In genomic region chr4:6746721-6747689, GRCh38 we compare ENCODE assay signal across 1 cellular context.
TF ChIP-seq lines count a peak whose summit lies in the region.

No MANE protein-coding gene starts in this region.

TF ChIP-seq in HepG2, 621 proteins besides CTCF, POLR2A, EP300 and RAD21 (continued from another document and continues in another):
- no peak for TF ChIP-seq HOXA3 (CRISPR knock-in tag; IDR thresholded peaks at IDR 0.05)
- no peak for TF ChIP-seq NONO (IDR thresholded peaks at IDR 0.05)
- TF ChIP-seq NONO (CRISPR knock-in tag; conservative IDR thresholded peaks at IDR 0.05) = 0 out of 2 replicates have a peak, but pooled peaks have one; percentile 31
- TF ChIP-seq KAT7 (CRISPR knock-in tag; IDR thresholded peaks at IDR 0.05; ENCODE audit: borderline replicate concordance) = 0 out of 2 replicates have a peak, but pooled peaks have one; percentile 5
- no peak for TF ChIP-seq MLX (CRISPR knock-in tag; IDR thresholded peaks at IDR 0.05)
- no peak for TF ChIP-seq FOXA1 (IDR thresholded peaks at IDR 0.05)
- peak; percentile 32; the same call in 1 of the 2 replicates for TF ChIP-seq FOXA1 (CRISPR knock-in tag; IDR thresholded peaks at IDR 0.05)
- TF ChIP-seq TAF1 (CRISPR knock-in tag; IDR thresholded peaks at IDR 0.05) = peak; percentile 36; the same call in 1 of the 2 replicates
- peak; percentile 40; the same call in 1 of the 2 replicates for TF ChIP-seq GABPB1 (CRISPR knock-in tag; IDR thresholded peaks at IDR 0.05)
- no peak for TF ChIP-seq FOSL2 (CRISPR knock-in tag; IDR thresholded peaks at IDR 0.05)
- TF ChIP-seq SP5 (CRISPR knock-in tag; IDR thresholded peaks at IDR 0.05; ENCODE audit: borderline replicate concordance, low read depth) = no peak
- TF ChIP-seq HOMEZ (CRISPR knock-in tag; IDR thresholded peaks at IDR 0.05; ENCODE audit: low read depth) = no peak
- TF ChIP-seq ZNF207 (IDR thresholded peaks at IDR 0.05; ENCODE audit: borderline replicate concordance) = no peak
- no peak for TF ChIP-seq SETDB1 (CRISPR knock-in tag; IDR thresholded peaks at IDR 0.05; ENCODE audit: borderline replicate concordance)
- no peak for TF ChIP-seq ZNF317 (CRISPR knock-in tag; IDR thresholded peaks at IDR 0.05)
- no peak; the same call in 1 of the 2 replicates for TF ChIP-seq HIC2 (CRISPR knock-in tag; IDR thresholded peaks at IDR 0.05; ENCODE audit: low read depth)
- TF ChIP-seq GMEB1 (CRISPR knock-in tag; IDR thresholded peaks at IDR 0.05; ENCODE audit: borderline replicate concordance) = no peak
- TF ChIP-seq ZNF354B (CRISPR knock-in tag; IDR thresholded peaks at IDR 0.05) = no peak
- TF ChIP-seq, protein P1, sequence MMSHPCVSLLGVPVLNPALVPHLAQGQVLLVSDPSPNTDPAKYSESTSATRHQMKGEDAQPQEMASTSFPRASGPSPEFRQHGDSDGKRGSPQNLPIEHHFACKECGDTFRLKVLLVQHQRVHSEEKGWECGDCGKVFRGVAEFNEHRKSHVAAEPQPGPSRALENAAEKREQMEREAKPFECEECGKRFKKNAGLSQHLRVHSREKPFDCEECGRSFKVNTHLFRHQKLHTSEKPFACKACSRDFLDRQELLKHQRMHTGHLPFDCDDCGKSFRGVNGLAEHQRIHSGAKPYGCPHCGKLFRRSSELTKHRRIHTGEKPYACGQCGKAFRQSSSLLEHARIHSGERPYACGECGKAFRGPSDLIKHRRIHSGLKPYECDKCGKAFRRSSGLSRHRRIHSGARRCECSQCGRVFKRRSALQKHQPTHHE (CRISPR knock-in tag; IDR thresholded peaks at IDR 0.05; ENCODE audit: borderline replicate concordance) = no peak
- TF ChIP-seq SIX4 (CRISPR knock-in tag; IDR thresholded peaks at IDR 0.05) = no peak
- TF ChIP-seq, protein P2, sequence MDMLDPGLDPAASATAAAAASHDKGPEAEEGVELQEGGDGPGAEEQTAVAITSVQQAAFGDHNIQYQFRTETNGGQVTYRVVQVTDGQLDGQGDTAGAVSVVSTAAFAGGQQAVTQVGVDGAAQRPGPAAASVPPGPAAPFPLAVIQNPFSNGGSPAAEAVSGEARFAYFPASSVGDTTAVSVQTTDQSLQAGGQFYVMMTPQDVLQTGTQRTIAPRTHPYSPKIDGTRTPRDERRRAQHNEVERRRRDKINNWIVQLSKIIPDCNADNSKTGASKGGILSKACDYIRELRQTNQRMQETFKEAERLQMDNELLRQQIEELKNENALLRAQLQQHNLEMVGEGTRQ (IDR thresholded peaks at IDR 0.05; ENCODE audit: low read depth, low read length) = no peak
- TF ChIP-seq, protein P2 (CRISPR knock-in tag; IDR thresholded peaks at IDR 0.05; ENCODE audit: borderline replicate concordance) = 0 out of 2 replicates have a peak, but pooled peaks have one; percentile 25
- no peak; the same call in 1 of the 2 replicates for TF ChIP-seq KDM5B (CRISPR knock-in tag; IDR thresholded peaks at IDR 0.05; ENCODE audit: borderline replicate concordance)
- TF ChIP-seq CREB1 (IDR thresholded peaks at IDR 0.05) = no peak
- TF ChIP-seq CREB1 (CRISPR knock-in tag; IDR thresholded peaks at IDR 0.05) = no peak
- TF ChIP-seq, protein P3, sequence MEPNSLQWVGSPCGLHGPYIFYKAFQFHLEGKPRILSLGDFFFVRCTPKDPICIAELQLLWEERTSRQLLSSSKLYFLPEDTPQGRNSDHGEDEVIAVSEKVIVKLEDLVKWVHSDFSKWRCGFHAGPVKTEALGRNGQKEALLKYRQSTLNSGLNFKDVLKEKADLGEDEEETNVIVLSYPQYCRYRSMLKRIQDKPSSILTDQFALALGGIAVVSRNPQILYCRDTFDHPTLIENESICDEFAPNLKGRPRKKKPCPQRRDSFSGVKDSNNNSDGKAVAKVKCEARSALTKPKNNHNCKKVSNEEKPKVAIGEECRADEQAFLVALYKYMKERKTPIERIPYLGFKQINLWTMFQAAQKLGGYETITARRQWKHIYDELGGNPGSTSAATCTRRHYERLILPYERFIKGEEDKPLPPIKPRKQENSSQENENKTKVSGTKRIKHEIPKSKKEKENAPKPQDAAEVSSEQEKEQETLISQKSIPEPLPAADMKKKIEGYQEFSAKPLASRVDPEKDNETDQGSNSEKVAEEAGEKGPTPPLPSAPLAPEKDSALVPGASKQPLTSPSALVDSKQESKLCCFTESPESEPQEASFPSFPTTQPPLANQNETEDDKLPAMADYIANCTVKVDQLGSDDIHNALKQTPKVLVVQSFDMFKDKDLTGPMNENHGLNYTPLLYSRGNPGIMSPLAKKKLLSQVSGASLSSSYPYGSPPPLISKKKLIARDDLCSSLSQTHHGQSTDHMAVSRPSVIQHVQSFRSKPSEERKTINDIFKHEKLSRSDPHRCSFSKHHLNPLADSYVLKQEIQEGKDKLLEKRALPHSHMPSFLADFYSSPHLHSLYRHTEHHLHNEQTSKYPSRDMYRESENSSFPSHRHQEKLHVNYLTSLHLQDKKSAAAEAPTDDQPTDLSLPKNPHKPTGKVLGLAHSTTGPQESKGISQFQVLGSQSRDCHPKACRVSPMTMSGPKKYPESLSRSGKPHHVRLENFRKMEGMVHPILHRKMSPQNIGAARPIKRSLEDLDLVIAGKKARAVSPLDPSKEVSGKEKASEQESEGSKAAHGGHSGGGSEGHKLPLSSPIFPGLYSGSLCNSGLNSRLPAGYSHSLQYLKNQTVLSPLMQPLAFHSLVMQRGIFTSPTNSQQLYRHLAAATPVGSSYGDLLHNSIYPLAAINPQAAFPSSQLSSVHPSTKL (CRISPR knock-in tag; IDR thresholded peaks at IDR 0.05) = no peak; the same call in 1 of the 2 replicates
- TF ChIP-seq ZNF614 (CRISPR knock-in tag; IDR thresholded peaks at IDR 0.05; ENCODE audit: borderline replicate concordance) = no peak
- peak; percentile 64; the same call in 1 of the 2 replicates for TF ChIP-seq ZNF572 (CRISPR knock-in tag; IDR thresholded peaks at IDR 0.05)
- no peak for TF ChIP-seq FOXM1 (CRISPR knock-in tag; IDR thresholded peaks at IDR 0.05)
- TF ChIP-seq ZNF331 (CRISPR knock-in tag; IDR thresholded peaks at IDR 0.05) = 0 out of 2 replicates have a peak, but pooled peaks have one; percentile 40
- TF ChIP-seq ZNF20 (CRISPR knock-in tag; IDR thresholded peaks at IDR 0.05) = no peak
- peak; percentile 19; the same call in 1 of the 2 replicates for TF ChIP-seq KAT8 (CRISPR knock-in tag; IDR thresholded peaks at IDR 0.05)
- TF ChIP-seq DNMT3B (CRISPR knock-in tag; conservative IDR thresholded peaks at IDR 0.05) = no peak
- TF ChIP-seq PITX1 (CRISPR knock-in tag; IDR thresholded peaks at IDR 0.05) = 0 out of 2 replicates have a peak, but pooled peaks have one; percentile 32
- no peak for TF ChIP-seq ZNF264 (CRISPR knock-in tag; IDR thresholded peaks at IDR 0.05)
- TF ChIP-seq PPARG (CRISPR knock-in tag; conservative IDR thresholded peaks at IDR 0.05) = no peak
- no peak for TF ChIP-seq NFKBIZ (CRISPR knock-in tag; IDR thresholded peaks at IDR 0.05)
- TF ChIP-seq EEA1 (CRISPR knock-in tag; IDR thresholded peaks at IDR 0.05; ENCODE audit: borderline replicate concordance) = peak; percentile 57; the same call in 1 of the 2 replicates
- TF ChIP-seq ZNF737 (CRISPR knock-in tag; IDR thresholded peaks at IDR 0.05; ENCODE audit: borderline replicate concordance) = no peak
- no peak for TF ChIP-seq BATF2 (CRISPR knock-in tag; IDR thresholded peaks at IDR 0.05)
- no peak for TF ChIP-seq ZBED4 (CRISPR knock-in tag; IDR thresholded peaks at IDR 0.05; ENCODE audit: borderline replicate concordance)
- peak; percentile 44; the same call in 1 of the 2 replicates for TF ChIP-seq ZNF777 (CRISPR knock-in tag; IDR thresholded peaks at IDR 0.05)
- TF ChIP-seq, protein P4, sequence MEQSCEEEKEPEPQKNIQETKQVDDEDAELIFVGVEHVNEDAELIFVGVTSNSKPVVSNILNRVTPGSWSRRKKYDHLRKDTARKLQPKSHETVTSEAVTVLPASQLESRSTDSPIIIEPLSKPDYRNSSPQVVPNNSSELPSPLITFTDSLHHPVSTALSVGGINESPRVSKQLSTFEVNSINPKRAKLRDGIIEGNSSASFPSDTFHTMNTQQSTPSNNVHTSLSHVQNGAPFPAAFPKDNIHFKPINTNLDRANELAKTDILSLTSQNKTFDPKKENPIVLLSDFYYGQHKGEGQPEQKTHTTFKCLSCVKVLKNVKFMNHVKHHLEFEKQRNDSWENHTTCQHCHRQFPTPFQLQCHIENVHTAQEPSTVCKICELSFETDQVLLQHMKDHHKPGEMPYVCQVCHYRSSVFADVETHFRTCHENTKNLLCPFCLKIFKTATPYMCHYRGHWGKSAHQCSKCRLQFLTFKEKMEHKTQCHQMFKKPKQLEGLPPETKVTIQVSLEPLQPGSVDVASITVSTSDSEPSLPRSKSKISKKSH (CRISPR knock-in tag; IDR thresholded peaks at IDR 0.05; ENCODE audit: borderline replicate concordance) = no peak
- no peak for TF ChIP-seq GFI1 (CRISPR knock-in tag; IDR thresholded peaks at IDR 0.05; ENCODE audit: borderline replicate concordance)
